10 cellular contexts compared by ENCODE assay signal in the genomic region with DNA sequence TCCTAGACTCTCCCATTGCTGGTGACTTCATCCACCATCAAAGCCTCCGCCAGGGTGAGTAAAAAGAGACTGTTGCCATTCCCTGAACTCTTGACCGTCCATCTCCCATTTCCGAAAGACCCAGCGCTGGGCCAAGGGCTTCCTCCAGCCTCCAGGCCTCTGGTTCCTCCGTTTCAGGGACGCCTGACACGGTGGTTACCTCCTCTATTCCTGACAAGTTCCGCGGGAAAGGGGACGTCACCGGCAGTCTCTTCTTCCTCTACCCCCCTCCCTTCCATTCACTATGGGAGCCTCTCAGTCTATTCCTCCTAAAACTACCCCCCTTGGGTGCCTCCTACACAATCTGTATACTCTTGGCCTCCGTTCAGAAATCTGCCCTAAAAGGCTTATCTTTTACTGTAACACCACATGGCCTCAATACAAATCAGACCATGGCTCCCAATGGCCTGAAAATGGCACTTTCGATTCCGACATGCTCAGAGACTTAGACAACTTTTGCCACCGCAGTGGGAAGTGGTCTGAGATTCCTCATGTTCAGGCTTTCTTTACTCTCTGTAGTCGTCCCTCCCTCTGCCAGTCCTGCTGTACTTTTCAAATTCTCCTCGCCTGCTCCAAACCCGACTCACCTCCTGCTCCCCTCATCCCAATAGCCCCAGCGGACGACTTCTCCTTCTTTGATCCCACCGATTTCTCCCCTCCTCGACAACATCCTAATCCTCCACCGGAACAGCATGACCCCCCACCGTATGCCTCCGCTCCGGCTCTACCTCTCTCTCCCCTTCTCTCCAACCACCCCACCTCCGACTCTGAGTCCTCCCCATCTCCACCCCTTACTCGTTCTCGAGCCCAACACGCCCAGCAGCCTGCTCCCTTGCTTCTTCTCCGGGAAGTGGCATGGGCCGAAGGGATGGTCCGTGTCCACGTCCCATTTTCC.
DNase-seq lines count a peak whose midpoint lies in the region; ATAC-seq, FAIRE-seq and TF ChIP-seq lines count a peak whose summit lies in the region.
"Had no signal": no experiment of that assay in that cellular context is flagged by ENCODE, and none has a peak within 500 bp of the region (broad histone marks: within the 10 kb centered on the region; RNA-seq: fewer than 3 reads in every experiment).

No MANE protein-coding gene starts in this region.

- FAIRE-seq in small intestine (lab: Jason Lieb, UNC) = no peak
- FAIRE-seq: bronchial epithelial cell had no signal

- H3K4me3 ChIP-seq in NB4 (ENCODE audit: low read depth, low read length) (peak overlapping the region; percentile 85), testis (peak overlapping the region; percentile 22 to 33), small intestine (ENCODE audit: low read depth in 1 of 2, low read length in 2 of 2) (no peak overlapping the region), thyroid gland (replicated peaks in 1 of 3) (no peak overlapping the region)

- no peaks in the 10 kb centered on the region for H3K9me3 Mint-ChIP-seq in WTC11

- H3K36me3 Mint-ChIP-seq in WTC11 = no peaks in the 10 kb centered on the region

- H3K36me3 ChIP-seq in testis (ENCODE audit: low read depth, missing control alignments) = no peaks in the 10 kb centered on the region
- no peaks in the 10 kb centered on the region for H3K36me3 ChIP-seq in small intestine (ENCODE audit: control insufficient read depth in 2 of 2, insufficient read depth in 2 of 2, low read length in 2 of 2)
- H3K36me3 ChIP-seq in thyroid gland = peaks cover 0 to 4% of the 10 kb centered on the region in 2 donors

- peak overlapping the region; percentile 71 to 83 for H3K27ac ChIP-seq in testis
- no peak overlapping the region for H3K27ac ChIP-seq in small intestine (ENCODE audit: low read depth in 1 of 2, low read length in 1 of 2)
- H3K27ac ChIP-seq in thyroid gland = no peak overlapping the region
- H3K27ac ChIP-seq: upper lobe of left lung had no signal

- no peak overlapping the region for H3K4me3 Mint-ChIP-seq in WTC11

- POLR2A ChIA-PET in WTC11 (lab: Charles Lee) = no interaction called here

- H3K27me3 ChIP-seq in testis (no peaks in the 10 kb centered on the region), small intestine (ENCODE audit: control insufficient read depth in 2 of 2, insufficient read depth in 2 of 2, low read length in 2 of 2) (no peaks in the 10 kb centered on the region), thyroid gland (no peaks in the 10 kb centered on the region)
- H3K27me3 ChIP-seq: upper lobe of left lung had no signal

- no peaks in the 10 kb centered on the region for H3K9me3 ChIP-seq in testis
- no peaks in the 10 kb centered on the region for H3K9me3 ChIP-seq in small intestine (ENCODE audit: control insufficient read depth, low read depth)
- no peaks in the 10 kb centered on the region for H3K9me3 ChIP-seq in thyroid gland
- H3K9me3 ChIP-seq: upper lobe of left lung had no signal

- peaks cover 7% of the 10 kb centered on the region for H3K4me1 ChIP-seq in testis
- no peaks in the 10 kb centered on the region for H3K4me1 ChIP-seq in small intestine (ENCODE audit: control insufficient read depth in 2 of 2, insufficient read depth in 1 of 2, low read depth in 1 of 2, low read length in 1 of 2)
- H3K4me1 ChIP-seq in thyroid gland = peaks cover 3 to 4% of the 10 kb centered on the region in 2 donors

- no peak overlapping the region for H3K27ac Mint-ChIP-seq in WTC11

- CTCF ChIA-PET in WTC11 (lab: Charles Lee) = interaction anchor here (3.7 kb wide), 1 partner anchor 79 kb away, joined by 18 read pairs; no protein-coding TSS in a partner anchor

- ATAC-seq in WTC11 (peak; percentile 14), left ventricle myocardium superior (peak; percentile 45), GM21825 (IDR thresholded peaks at IDR 0.05; ENCODE audit: unreplicated experiment) (no peak)

- no peak for TF ChIP-seq POLR2A in NB4 (IDR thresholded peaks at IDR 0.05; ENCODE audit: extremely low read depth, insufficient read length)
- TF ChIP-seq POLR2A in testis (IDR thresholded peaks at IDR 0.05) = no peak
- no peak for TF ChIP-seq POLR2A in thyroid gland (IDR thresholded peaks at IDR 0.05)

- intact Hi-C loops in left ventricle myocardium superior (cut with micrococcal nuclease) = loop anchor here (2.0 kb wide), 1 partner anchor 80 kb away; no protein-coding TSS in a partner anchor
- intact Hi-C loops in testis (cut with DNase I; ENCODE audit: low total_unique reads) = loop anchor here (5.0 kb wide), 1 partner anchor 78 kb away; no protein-coding TSS in a partner anchor
- intact Hi-C loops in thyroid gland (cut with DNase I) = loop anchor here (2.0 kb wide), 1 partner anchor 80 kb away; no protein-coding TSS in a partner anchor

- no peak for TF ChIP-seq CTCF in NB4 (IDR thresholded peaks at IDR 0.05; ENCODE audit: low read depth, low read length)
- no peak for TF ChIP-seq CTCF in WTC11 (IDR thresholded peaks at IDR 0.05)
- TF ChIP-seq CTCF in testis (IDR thresholded peaks at IDR 0.05) = no peak
- no peak for TF ChIP-seq CTCF in thyroid gland (IDR thresholded peaks at IDR 0.05)

- no peaks in the 10 kb centered on the region for H3K4me1 Mint-ChIP-seq in WTC11

- WGBS in testis, 2 donors = 44 to 47% methylated on average over 34 of the region's 34 CpGs
- WGBS in small intestine, 3 donors = 67 to 73% (median 67%) methylated on average over 34 of the region's 34 CpGs
- 76 to 78% methylated on average over 34 of the region's 34 CpGs for WGBS in thyroid gland, 2 donors

- DNase-seq in NB4 (ENCODE audit: low read depth) (peak; percentile 47), WTC11 (ENCODE audit: low spot score) (no peak), left ventricle myocardium superior (no peak), testis (peak; percentile 54), small intestine (no peak), thyroid gland (no peak)
- no peak for DNase-seq in activated CD8-positive, alpha-beta memory T cell treated with anti-CD3 and anti-CD28 coated beads, Interleukin-2, amount 50 U/mL, for 4 hours

- H3K27me3 Mint-ChIP-seq in WTC11 (ENCODE audit: low read depth) = no peaks in the 10 kb centered on the region

TF ChIP-seq in WTC11, 78 proteins besides CTCF, POLR2A, EP300 and RAD21 (continues in another document):
- TF ChIP-seq CREM (CRISPR knock-in tag; IDR thresholded peaks at IDR 0.05) = no peak
- no peak for TF ChIP-seq TCF7 (CRISPR knock-in tag; IDR thresholded peaks at IDR 0.05; ENCODE audit: low read depth)
- TF ChIP-seq NR1H2 (CRISPR knock-in tag; IDR thresholded peaks at IDR 0.05) = no peak
- TF ChIP-seq, protein P1, sequence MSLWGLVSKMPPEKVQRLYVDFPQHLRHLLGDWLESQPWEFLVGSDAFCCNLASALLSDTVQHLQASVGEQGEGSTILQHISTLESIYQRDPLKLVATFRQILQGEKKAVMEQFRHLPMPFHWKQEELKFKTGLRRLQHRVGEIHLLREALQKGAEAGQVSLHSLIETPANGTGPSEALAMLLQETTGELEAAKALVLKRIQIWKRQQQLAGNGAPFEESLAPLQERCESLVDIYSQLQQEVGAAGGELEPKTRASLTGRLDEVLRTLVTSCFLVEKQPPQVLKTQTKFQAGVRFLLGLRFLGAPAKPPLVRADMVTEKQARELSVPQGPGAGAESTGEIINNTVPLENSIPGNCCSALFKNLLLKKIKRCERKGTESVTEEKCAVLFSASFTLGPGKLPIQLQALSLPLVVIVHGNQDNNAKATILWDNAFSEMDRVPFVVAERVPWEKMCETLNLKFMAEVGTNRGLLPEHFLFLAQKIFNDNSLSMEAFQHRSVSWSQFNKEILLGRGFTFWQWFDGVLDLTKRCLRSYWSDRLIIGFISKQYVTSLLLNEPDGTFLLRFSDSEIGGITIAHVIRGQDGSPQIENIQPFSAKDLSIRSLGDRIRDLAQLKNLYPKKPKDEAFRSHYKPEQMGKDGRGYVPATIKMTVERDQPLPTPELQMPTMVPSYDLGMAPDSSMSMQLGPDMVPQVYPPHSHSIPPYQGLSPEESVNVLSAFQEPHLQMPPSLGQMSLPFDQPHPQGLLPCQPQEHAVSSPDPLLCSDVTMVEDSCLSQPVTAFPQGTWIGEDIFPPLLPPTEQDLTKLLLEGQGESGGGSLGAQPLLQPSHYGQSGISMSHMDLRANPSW (CRISPR knock-in tag; conservative IDR thresholded peaks at IDR 0.05; ENCODE audit: low read depth) = no peak
- TF ChIP-seq JUN (CRISPR knock-in tag; IDR thresholded peaks at IDR 0.05) = no peak
- no peak for TF ChIP-seq ZNF396 (CRISPR knock-in tag; IDR thresholded peaks at IDR 0.05; ENCODE audit: borderline replicate concordance)
- TF ChIP-seq, protein P2, sequence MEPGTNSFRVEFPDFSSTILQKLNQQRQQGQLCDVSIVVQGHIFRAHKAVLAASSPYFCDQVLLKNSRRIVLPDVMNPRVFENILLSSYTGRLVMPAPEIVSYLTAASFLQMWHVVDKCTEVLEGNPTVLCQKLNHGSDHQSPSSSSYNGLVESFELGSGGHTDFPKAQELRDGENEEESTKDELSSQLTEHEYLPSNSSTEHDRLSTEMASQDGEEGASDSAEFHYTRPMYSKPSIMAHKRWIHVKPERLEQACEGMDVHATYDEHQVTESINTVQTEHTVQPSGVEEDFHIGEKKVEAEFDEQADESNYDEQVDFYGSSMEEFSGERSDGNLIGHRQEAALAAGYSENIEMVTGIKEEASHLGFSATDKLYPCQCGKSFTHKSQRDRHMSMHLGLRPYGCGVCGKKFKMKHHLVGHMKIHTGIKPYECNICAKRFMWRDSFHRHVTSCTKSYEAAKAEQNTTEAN (CRISPR knock-in tag; IDR thresholded peaks at IDR 0.05) = no peak
- no peak for TF ChIP-seq ZNF121 (CRISPR knock-in tag; IDR thresholded peaks at IDR 0.05)
- TF ChIP-seq NFATC4 (CRISPR knock-in tag; IDR thresholded peaks at IDR 0.05) = no peak
- no peak for TF ChIP-seq ZNF423 (CRISPR knock-in tag; IDR thresholded peaks at IDR 0.05)
- no peak for TF ChIP-seq SMAD3 (CRISPR knock-in tag; IDR thresholded peaks at IDR 0.05; ENCODE audit: borderline replicate concordance)
- TF ChIP-seq, protein P3, sequence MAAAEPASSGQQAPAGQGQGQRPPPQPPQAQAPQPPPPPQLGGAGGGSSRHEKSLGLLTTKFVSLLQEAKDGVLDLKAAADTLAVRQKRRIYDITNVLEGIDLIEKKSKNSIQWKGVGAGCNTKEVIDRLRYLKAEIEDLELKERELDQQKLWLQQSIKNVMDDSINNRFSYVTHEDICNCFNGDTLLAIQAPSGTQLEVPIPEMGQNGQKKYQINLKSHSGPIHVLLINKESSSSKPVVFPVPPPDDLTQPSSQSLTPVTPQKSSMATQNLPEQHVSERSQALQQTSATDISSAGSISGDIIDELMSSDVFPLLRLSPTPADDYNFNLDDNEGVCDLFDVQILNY (CRISPR knock-in tag; IDR thresholded peaks at IDR 0.05) = no peak

Comparison
In these comparisons a context has a peak if more than half of its experiments do, and no peak if none do; other contexts are left out.
1. DNase-seq: peak in NB4 (single experiment) and testis (single experiment); none in WTC11 (single experiment), left ventricle myocardium superior (single experiment), small intestine (single experiment), thyroid gland (0 of 2) and activated CD8-positive, alpha-beta memory T cell treated with anti-CD3 and anti-CD28 coated beads, Interleukin-2, amount 50 U/mL, for 4 hours (single experiment).
2. H3K4me3 ChIP-seq: peak in NB4 (single experiment) and testis (2 of 2); none in small intestine (0 of 2) and thyroid gland (0 of 3).
3. H3K27ac ChIP-seq: peak in testis (2 of 2); none in small intestine (0 of 2) and thyroid gland (0 of 3).